ENCODE assay signal across 22 cellular contexts in genomic region chr10:77346031-77346430, GRCh38.
A peak's percentile ranks its signal among the peaks of the same experiment; 100 is the strongest.
DNase-seq lines count a peak whose midpoint lies in the region; ATAC-seq and TF ChIP-seq lines count a peak whose summit lies in the region.
"Had no signal": no experiment of that assay in that cellular context is flagged by ENCODE, and none has a peak within 500 bp of the region (broad histone marks: within the 10 kb centered on the region; RNA-seq: fewer than 3 reads in every experiment).

No MANE protein-coding gene starts in this region.

- no peak for TF ChIP-seq POLR2A in thyroid gland (IDR thresholded peaks at IDR 0.05)

- no peak overlapping the region for H3K4me3 ChIP-seq in thyroid gland (replicated peaks in 1 of 3)
- H3K4me3 ChIP-seq: MG63, Peyer's patch had no signal

- CTCF ChIA-PET in activated CD4-positive, alpha-beta T cell treated with anti-CD3 and anti-CD28 coated beads, Interleukin-2, amount 10 ng/mL, durations not matched to agents 7 days and 5 days (lab: Charles Lee): no interaction called here

- no peaks in the 10 kb centered on the region for H3K36me3 ChIP-seq in thyroid gland
- H3K36me3 ChIP-seq: Peyer's patch had no signal

- WGBS in thyroid gland, 2 donors: 32 to 47% methylated on average over 2 of the region's 2 CpGs

- H3K4me1 Mint-ChIP-seq in activated CD4-positive, alpha-beta T cell treated with anti-CD3 and anti-CD28 coated beads, Interleukin-2, amount 10 ng/mL, durations not matched to agents 7 days and 5 days: no peaks in the 10 kb centered on the region

- intact Hi-C loops in thyroid gland (cut with DNase I): no loop called here

- peaks cover 3% of the 10 kb centered on the region for H3K9me3 Mint-ChIP-seq in activated CD4-positive, alpha-beta T cell treated with anti-CD3 and anti-CD28 coated beads, Interleukin-2, amount 10 ng/mL, durations not matched to agents 7 days and 5 days
- H3K9me3 Mint-ChIP-seq: T-helper 2 cell treated with Interferon-gamma antibody and Interleukin-4, amounts not matched to agents 5 μg/mL and 100 μg/mL, for 36 hours had no signal

- POLR2A ChIA-PET in activated CD4-positive, alpha-beta T cell treated with anti-CD3 and anti-CD28 coated beads, Interleukin-2, amount 10 ng/mL, durations not matched to agents 7 days and 5 days (lab: Charles Lee): no interaction called here

- H3K36me3 Mint-ChIP-seq in activated CD4-positive, alpha-beta T cell treated with anti-CD3 and anti-CD28 coated beads, Interleukin-2, amount 10 ng/mL, durations not matched to agents 7 days and 5 days (ENCODE audit: low read depth): no peaks in the 10 kb centered on the region
- H3K36me3 Mint-ChIP-seq: CD4-positive, alpha-beta memory T cell had no signal

- H3K27ac ChIP-seq in thyroid gland: no peak overlapping the region
- H3K27ac ChIP-seq: Peyer's patch had no signal

- no peaks in the 10 kb centered on the region for H3K27me3 ChIP-seq in thyroid gland
- H3K27me3 ChIP-seq: MG63, Peyer's patch had no signal

- no peaks in the 10 kb centered on the region for H3K9me3 ChIP-seq in thyroid gland
- H3K9me3 ChIP-seq: MG63, Peyer's patch had no signal

- TF ChIP-seq CTCF in thyroid gland (IDR thresholded peaks at IDR 0.05): no peak

- H3K4me1 ChIP-seq in thyroid gland: peaks cover 7 to 9% of the 10 kb centered on the region in 2 donors
- H3K4me1 ChIP-seq: Peyer's patch had no signal

- no peaks in the 10 kb centered on the region for H3K27me3 Mint-ChIP-seq in activated CD4-positive, alpha-beta T cell treated with anti-CD3 and anti-CD28 coated beads, Interleukin-2, amount 10 ng/mL, durations not matched to agents 7 days and 5 days
- H3K27me3 Mint-ChIP-seq: CD4-positive, alpha-beta memory T cell had no signal

- ATAC-seq in GM19035 (IDR thresholded peaks at IDR 0.05; ENCODE audit: unreplicated experiment): no peak
- ATAC-seq in GM18873 (IDR thresholded peaks at IDR 0.05; ENCODE audit: low FRiP score, unreplicated experiment): no peak
- ATAC-seq: HCT116 had no signal

- H3K27ac Mint-ChIP-seq in activated CD4-positive, alpha-beta T cell treated with anti-CD3 and anti-CD28 coated beads, Interleukin-2, amount 10 ng/mL, durations not matched to agents 7 days and 5 days: peak overlapping the region; percentile 42
- H3K27ac Mint-ChIP-seq: CD4-positive, alpha-beta memory T cell; T-helper 2 cell treated with Interferon-gamma antibody and Interleukin-4, amounts not matched to agents 5 μg/mL and 100 μg/mL, for 36 hours had no signal

- no peak overlapping the region for H3K4me3 Mint-ChIP-seq in activated CD4-positive, alpha-beta T cell treated with anti-CD3 and anti-CD28 coated beads, Interleukin-2, amount 10 ng/mL, durations not matched to agents 7 days and 5 days
- H3K4me3 Mint-ChIP-seq: CD4-positive, alpha-beta memory T cell; T-helper 2 cell treated with Interferon-gamma antibody and Interleukin-4, amounts not matched to agents 5 μg/mL and 100 μg/mL, for 36 hours had no signal

- DNase-seq in activated CD4-positive, alpha-beta T cell treated with anti-CD3 and anti-CD28 coated beads, Interleukin-2, amount 10 ng/mL, durations not matched to agents 7 days and 5 days: no peak
- no peak for DNase-seq in activated CD4-positive, alpha-beta T cell treated with anti-CD3 and anti-CD28 coated beads, Interleukin-2, amount 50 U/mL, for 48 hours
- peak; percentile 82 for DNase-seq in DMS79 treated with DMSO at 0.1 percent for 48 hours (lab: John Stamatoyannopoulos, UW)
- DNase-seq in NCI-H510A treated with DMSO at 0.1 percent for 48 hours (lab: John Stamatoyannopoulos, UW): peak; percentile 76
- DNase-seq in thyroid gland: peak; percentile 8 to 21
- DNase-seq: C1 segment of cervical spinal cord; CD4-positive, alpha-beta memory T cell; GF-D8; IMR-90; KG1; MG63; NCI-H1417 treated with DMSO at 0.1 percent for 48 hours; NCI-H1694 treated with DMSO at 0.1 percent for 48 hours; NCI-H2227 treated with DMSO at 0.1 percent for 48 hours; NCI-H526 treated with DMSO at 0.1 percent for 48 hours; Peyer's patch; SHP77 treated with DMSO at 0.1 percent for 48 hours; T-helper 1 cell had no signal

Comparison
In these comparisons a context has a peak if more than half of its experiments do, and no peak if none do; other contexts are left out.
1. DNase-seq: peak in DMS79 treated with DMSO at 0.1 percent for 48 hours (single experiment), NCI-H510A treated with DMSO at 0.1 percent for 48 hours (single experiment) and thyroid gland (2 of 2); none in activated CD4-positive, alpha-beta T cell treated with anti-CD3 and anti-CD28 coated beads, Interleukin-2, amount 10 ng/mL, durations not matched to agents 7 days and 5 days (single experiment) and activated CD4-positive, alpha-beta T cell treated with anti-CD3 and anti-CD28 coated beads, Interleukin-2, amount 50 U/mL, for 48 hours (0 of 2).